ENCODE assay signal across 11 cellular contexts in genomic region chr11:8826145-8826786, GRCh38.
DNase-seq lines count a peak whose midpoint lies in the region; FAIRE-seq and TF ChIP-seq lines count a peak whose summit lies in the region.
"Had no signal": no experiment of that assay in that cellular context is flagged by ENCODE, and none has a peak within 500 bp of the region (broad histone marks: within the 10 kb centered on the region; RNA-seq: fewer than 3 reads in every experiment).

No MANE protein-coding gene starts in this region.

- intact Hi-C loops in stomach (cut with DNase I; ENCODE audit: low total_unique reads): no loop called here

- H3K9me3 ChIP-seq in stomach: no peaks in the 10 kb centered on the region

- TF ChIP-seq EP300 in stomach (IDR thresholded peaks at IDR 0.05): no peak

- no peaks in the 10 kb centered on the region for H3K27me3 ChIP-seq in stomach

- WGBS in stomach, 5 donors: 46 to 60% (median 57%) methylated on average over 6 of the region's 6 CpGs

- DNase-seq in HS-27A (ENCODE audit: low read depth): peak; percentile 53
- DNase-seq in brain pericyte (ENCODE audit: low read depth, low spot score): peak; percentile 41
- peak; percentile 82 for DNase-seq in iris pigment epithelial cell (ENCODE audit: low read depth)
- no peak for DNase-seq in stomach
- DNase-seq in HTR-8/SVneo (ENCODE audit: insufficient read length, low spot score): no peak
- DNase-seq in germinal center (ENCODE audit: low spot score): no peak
- no peak for DNase-seq in KG1 (lab: John Stamatoyannopoulos, UW)
- DNase-seq in NCI-H510A treated with DMSO at 0.1 percent for 48 hours (lab: John Stamatoyannopoulos, UW): no peak
- DNase-seq: activated CD4-positive, alpha-beta memory T cell treated with anti-CD3 and anti-CD28 coated beads, Interleukin-2, amount 10 ng/mL, durations not matched to agents 7 days and 5 days; GF-D8; NCI-H2171 had no signal

- peaks cover 0 to 15% (median 9%) of the 10 kb centered on the region in 4 donors for H3K4me1 ChIP-seq in stomach

- H3K36me3 ChIP-seq in stomach: peaks cover 0 to 4% (median 0%) of the 10 kb centered on the region in 4 donors

- FAIRE-seq in HTR-8/SVneo (lab: Jason Lieb, UNC): no peak

- no peak for TF ChIP-seq CTCF in stomach (IDR thresholded peaks at IDR 0.05)

- H3K4me3 ChIP-seq in stomach: no peak overlapping the region

- TF ChIP-seq POLR2A in stomach (IDR thresholded peaks at IDR 0.05): no peak

- H3K27ac ChIP-seq in stomach: peak overlapping the region in 4 of 5 donors; percentile 33 to 68 (median 46)

Comparison
In these comparisons a context has a peak if more than half of its experiments do, and no peak if none do; other contexts are left out.
1. DNase-seq: peak in HS-27A (single experiment), brain pericyte (single experiment) and iris pigment epithelial cell (single experiment); none in stomach (single experiment), HTR-8/SVneo (single experiment), germinal center (single experiment), KG1 (single experiment) and NCI-H510A treated with DMSO at 0.1 percent for 48 hours (single experiment).